ENCODE assay signal across 9 cellular contexts in genomic region chr1:2198571-2198970, GRCh38. TPM values are rescaled to one million over a fixed set of nuclear protein-coding genes. Genes with fewer than 3 reads are reported as not detected.
DNase-seq lines count a peak whose midpoint lies in the region; ATAC-seq and TF ChIP-seq lines count a peak whose summit lies in the region.
"Had no signal": no experiment of that assay in that cellular context is flagged by ENCODE, and none has a peak within 500 bp of the region (broad histone marks: within the 10 kb centered on the region; RNA-seq: fewer than 3 reads in every experiment).

No MANE protein-coding gene starts in this region.

- H4K20me1 ChIP-seq in PC-9 (ENCODE audit: insufficient read depth) = no peaks in the 10 kb centered on the region

- no peaks in the 10 kb centered on the region for H3K9me3 Mint-ChIP-seq in natural killer cell treated with Interleukin-12 subunit alpha and Interleukin-12 subunit beta and Interleukin-15 and Interleukin-18, amount 100 ng/mL, for 72 hours

- ATAC-seq in natural killer cell treated with Interleukin-12 subunit alpha and Interleukin-12 subunit beta and Interleukin-15 and Interleukin-18, amount 100 ng/mL, for 72 hours = no peak
- no peak for ATAC-seq in GM18519 (IDR thresholded peaks at IDR 0.05; ENCODE audit: low FRiP score, unreplicated experiment)

- peaks cover 4% of the 10 kb centered on the region for H3K4me1 ChIP-seq in PC-9 (replicated peaks; ENCODE audit: insufficient read depth)
- H3K4me1 ChIP-seq in effector memory CD4-positive, alpha-beta T cell (ENCODE audit: control insufficient read depth, insufficient read depth, low read length, poor library complexity, severe bottlenecking) = peaks cover 28% of the 10 kb centered on the region

- H3K4me3 Mint-ChIP-seq in natural killer cell treated with Interleukin-12 subunit alpha and Interleukin-12 subunit beta and Interleukin-15 and Interleukin-18, amount 100 ng/mL, for 72 hours = peak overlapping the region; percentile 92

- no peaks in the 10 kb centered on the region for H3K36me3 ChIP-seq in PC-9 (ENCODE audit: low read depth)
- H3K36me3 ChIP-seq in effector memory CD4-positive, alpha-beta T cell (ENCODE audit: control insufficient read depth, insufficient read depth, low read length) = no peaks in the 10 kb centered on the region

- BruUV-seq in PC-9 (replicated peaks; lab: Mats Ljungman, UMichigan) = no TSS peak

- no peak overlapping the region for H2AFZ ChIP-seq in PC-9

- H3K36me3 Mint-ChIP-seq in natural killer cell treated with Interleukin-12 subunit alpha and Interleukin-12 subunit beta and Interleukin-15 and Interleukin-18, amount 100 ng/mL, for 72 hours = no peaks in the 10 kb centered on the region

- peak overlapping the region; percentile 78 to 94 for H3K27ac Mint-ChIP-seq in natural killer cell treated with Interleukin-12 subunit alpha and Interleukin-12 subunit beta and Interleukin-15 and Interleukin-18, amount 100 ng/mL, for 72 hours

- H3K27ac ChIP-seq in AG04450 (ENCODE audit: low read depth, low read length) (peak overlapping the region; percentile 75), PC-9 (no peak overlapping the region)
- H3K27ac ChIP-seq in effector memory CD4-positive, alpha-beta T cell (ENCODE audit: insufficient read depth, low read length, poor library complexity, severe bottlenecking) = peak overlapping the region; percentile 73

- intact Hi-C loops in PC-9 (cut with micrococcal nuclease; ENCODE audit: unreplicated experiment) = loop anchor here (5.0 to 10.0 kb wide), 2 partner anchors 34 to 1226 kb away; no protein-coding TSS in a partner anchor

- H3F3A ChIP-seq in PC-9 (ENCODE audit: insufficient read depth, low read depth) = peaks cover 4% of the 10 kb centered on the region

- no peaks in the 10 kb centered on the region for H3K9me2 ChIP-seq in PC-9 (ENCODE audit: insufficient read depth)

- no peaks in the 10 kb centered on the region for H3K27me3 ChIP-seq in AG04450 (ENCODE audit: control insufficient read depth, insufficient read depth, low read length)
- no peaks in the 10 kb centered on the region for H3K27me3 ChIP-seq in PC-9 (ENCODE audit: insufficient read depth, low read depth)
- no peaks in the 10 kb centered on the region for H3K27me3 ChIP-seq in effector memory CD4-positive, alpha-beta T cell (replicated peaks; ENCODE audit: control insufficient read depth, insufficient read depth, low read length, poor library complexity, severe bottlenecking)

- CTCF ChIA-PET in AG04450 (lab: Charles Lee) = interaction anchor here (0.6 to 3.2 kb wide), 6 partner anchors 60 to 191 kb away, joined by 3 to 50 read pairs (median 4); no protein-coding TSS in a partner anchor
- CTCF ChIA-PET in PC-9 (lab: Charles Lee) = interaction anchor here (0.6 to 1.0 kb wide), 3 partner anchors 31 to 193 kb away, joined by 4 to 17 read pairs (median 4); partner anchors contain the start of genes MORN1 and RER1

- TF ChIP-seq CTCF in AG04450 (IDR thresholded peaks at IDR 0.05; ENCODE audit: low read depth, low read length) (no peak), PC-9 (conservative IDR thresholded peaks at IDR 0.05) (no peak)

- peak overlapping the region; percentile 76; the same call in 1 of the 2 replicates for H3K4me2 ChIP-seq in PC-9

- H3K9me3 ChIP-seq in AG04450 (ENCODE audit: control insufficient read depth, insufficient read depth, low read length) (no peaks in the 10 kb centered on the region; the same call in 1 of the 2 replicates), PC-9 (ENCODE audit: insufficient read depth, low read depth) (no peaks in the 10 kb centered on the region)
- H3K9me3 ChIP-seq in effector memory CD4-positive, alpha-beta T cell (ENCODE audit: control insufficient read depth, low read length) = no peaks in the 10 kb centered on the region

- POLR2A ChIA-PET in AG04450 (lab: Yijun Ruan, JAX) (interaction anchor here (0.7 to 1.2 kb wide), 7 partner anchors 9 to 207 kb away, joined by 3 to 9 read pairs (median 7); partner anchors contain the start of genes RER1 and SKI), PC-9 (lab: Charles Lee; ENCODE audit: unreplicated experiment) (interaction anchor here (0.5 to 1.0 kb wide), 9 partner anchors 36 to 349 kb away, joined by 4 to 16 read pairs (median 6); partner anchors contain the start of genes MORN1, PANK4 and RER1)

- no peaks in the 10 kb centered on the region for H3K27me3 Mint-ChIP-seq in natural killer cell treated with Interleukin-12 subunit alpha and Interleukin-12 subunit beta and Interleukin-15 and Interleukin-18, amount 100 ng/mL, for 72 hours

- H3K4me1 Mint-ChIP-seq in natural killer cell treated with Interleukin-12 subunit alpha and Interleukin-12 subunit beta and Interleukin-15 and Interleukin-18, amount 100 ng/mL, for 72 hours (ENCODE audit: low read depth in 2 of 2) = peaks cover 7 to 14% of the 10 kb centered on the region in 2 donors

- H3K4me3 ChIP-seq in AG04450 (ENCODE audit: low read depth, low read length) (no peak overlapping the region), PC-9 (no peak overlapping the region)
- H3K4me3 ChIP-seq in effector memory CD4-positive, alpha-beta T cell (ENCODE audit: insufficient read depth, low read depth, low read length, poor library complexity, severe bottlenecking) = no peak overlapping the region

- DNase-seq in AG04450 (ENCODE audit: low read depth, low spot score) = no peak
- DNase-seq in PC-9 = peak in 1 of 2 experiments; percentile 17
- no peak for DNase-seq in effector memory CD4-positive, alpha-beta T cell
- DNase-seq in natural killer cell treated with Interleukin-12 subunit alpha and Interleukin-12 subunit beta and Interleukin-15 and Interleukin-18, amount 100 ng/mL, for 72 hours (ENCODE audit: low spot score) = no peak
- no peak for DNase-seq in pons (ENCODE audit: low spot score)
- DNase-seq in DMS153 (lab: John Stamatoyannopoulos, UW) = no peak
- DNase-seq in GM19240 (ENCODE audit: insufficient read length, low spot score) = no peak
- DNase-seq: NK-92 treated with Interleukin-12 subunit alpha and Interleukin-12 subunit beta, amount 100 ng/mL, for 24 hours had no signal

- H3K79me2 ChIP-seq in PC-9 (ENCODE audit: low read depth) = no peaks in the 10 kb centered on the region

RNA-seq across cellular contexts. Expression of gene FAAP20, which starts 4.0 kb away (rescaled TPM):
- 9.7 and 12.6 TPM in 2 replicates for polyA plus RNA-seq in AG04450 (2011; rRNA removed)
- 4.9 and 5.7 TPM in 2 replicates for polyA minus RNA-seq in AG04450 (2011; rRNA and poly(A)+ RNA removed)
- total RNA-seq in PC-9 (2021) = 72.1 and 97.1 TPM in 2 replicates
- total RNA-seq in natural killer cell treated with Interleukin-12 subunit alpha and Interleukin-12 subunit beta and Interleukin-15 and Interleukin-18, amount 100 ng/mL, for 72 hours = 10 to 100 TPM; 43.4 to 61.8 TPM

RNA-seq across cellular contexts. Expression of gene SKI, which starts 29.5 kb away (rescaled TPM):
- 6.7 and 9.0 TPM in 2 replicates for polyA plus RNA-seq in AG04450 (2011; rRNA removed)
- 6.7 and 9.0 TPM in 2 replicates for polyA minus RNA-seq in AG04450 (2011; rRNA and poly(A)+ RNA removed)
- 36.2 and 39.1 TPM in 2 replicates for total RNA-seq in PC-9 (2021)
- 10 to 100 TPM; 16.5 to 42.7 TPM for total RNA-seq in natural killer cell treated with Interleukin-12 subunit alpha and Interleukin-12 subunit beta and Interleukin-15 and Interleukin-18, amount 100 ng/mL, for 72 hours
